Comparison of ENCODE assay signal across 20 cellular contexts in the genomic region with DNA sequence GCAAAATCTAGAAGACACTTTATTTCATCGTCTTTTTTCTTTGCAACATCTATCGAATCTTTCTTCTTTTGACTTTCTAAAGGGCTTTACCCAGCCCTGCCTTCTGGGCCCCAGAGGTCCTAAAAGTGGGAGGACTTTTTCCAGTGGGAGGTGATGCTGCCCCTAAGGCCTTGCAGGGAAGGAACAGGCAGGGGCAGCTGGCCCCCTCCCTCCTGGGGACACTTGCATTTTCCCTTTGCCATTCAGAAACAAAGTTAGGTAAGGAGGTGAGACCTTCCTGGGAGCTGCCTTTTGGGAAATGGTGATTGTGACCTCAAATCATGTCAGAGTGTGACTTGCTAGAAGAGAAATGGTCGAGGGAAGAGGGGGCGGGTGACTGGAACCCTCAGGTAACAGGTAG.
DNase-seq lines count a peak whose midpoint lies in the region; ATAC-seq, FAIRE-seq and TF ChIP-seq lines count a peak whose summit lies in the region.
"Had no signal": no experiment of that assay in that cellular context is flagged by ENCODE, and none has a peak within 500 bp of the region (broad histone marks: within the 10 kb centered on the region; RNA-seq: fewer than 3 reads in every experiment).

No MANE protein-coding gene starts in this region.

- H3K36me3 ChIP-seq in ACC112 (ENCODE audit: insufficient read depth, low read length), result no peaks in the 10 kb centered on the region
- no peaks in the 10 kb centered on the region for H3K36me3 ChIP-seq in adrenal gland (replicated peaks in 1 of 2)
- no peaks in the 10 kb centered on the region for H3K36me3 ChIP-seq in hepatocyte (replicated peaks; ENCODE audit: insufficient read depth, low read depth)
- no peaks in the 10 kb centered on the region for H3K36me3 ChIP-seq in small intestine (ENCODE audit: control insufficient read depth in 2 of 2, insufficient read depth in 2 of 2, low read length in 2 of 2)
- H3K36me3 ChIP-seq: MG63, pancreas had no signal

- 81 to 85% (median 81%) methylated on average over 4 of the region's 4 CpGs for whole genome bisulfite sequencing in adrenal gland, 4 donors
- WGBS in hepatocyte (ENCODE audit: low lambda C conversion rate, missing lambda C conversion rate), result 86% methylated on average over 4 of the region's 4 CpGs
- WGBS in small intestine, 3 donors, result 70 to 82% (median 81%) methylated on average over 4 of the region's 4 CpGs

- H2AFZ ChIP-seq in ACC112 (ENCODE audit: low read length, unreplicated experiment) (peak overlapping the region; percentile 34), hepatocyte (no peak overlapping the region)

- no peak for TF ChIP-seq POLR2A in adrenal gland (IDR thresholded peaks at IDR 0.05)

- H3K4me3 ChIP-seq in ACC112 (ENCODE audit: low read depth, low read length), result peak overlapping the region; percentile 68
- H3K4me3 ChIP-seq in adrenal gland, result no peak overlapping the region
- H3K4me3 ChIP-seq in hepatocyte, result no peak overlapping the region
- peak overlapping the region; percentile 41 for H3K4me3 ChIP-seq in skeletal muscle cell (ENCODE audit: low read depth, low read length)
- no peak overlapping the region for H3K4me3 ChIP-seq in small intestine (ENCODE audit: low read depth in 1 of 2, low read length in 2 of 2)
- H3K4me3 ChIP-seq: pancreas had no signal

- no peaks in the 10 kb centered on the region for H3K9me3 ChIP-seq in adrenal gland (replicated peaks in 1 of 3)
- no peaks in the 10 kb centered on the region for H3K9me3 ChIP-seq in hepatocyte (ENCODE audit: low read depth)
- H3K9me3 ChIP-seq in small intestine (ENCODE audit: control insufficient read depth, low read depth), result no peaks in the 10 kb centered on the region
- H3K9me3 ChIP-seq: Caco-2, MG63, pancreas had no signal

- DNase-seq in adrenal gland, result no peak
- no peak for DNase-seq in hepatocyte (ENCODE audit: low spot score)
- no peak for DNase-seq in skeletal muscle cell (ENCODE audit: low read depth)
- no peak for DNase-seq in NCI-H1092 treated with DMSO at 0.1 percent for 48 hours (lab: John Stamatoyannopoulos, UW)
- no peak for DNase-seq in stimulated activated CD4-positive, alpha-beta T cell treated with anti-CD3 and anti-CD28 coated beads, Interleukin-15, amount 100 ng/mL, for 24 hours
- DNase-seq in small intestine, result no peak
- DNase-seq: ACHN; activated CD4-positive, alpha-beta T cell treated with anti-CD3 and anti-CD28 coated beads, Interleukin-2, amount 10 ng/mL, durations not matched to agents 24 days and 14 days; activated T-cell treated with anti-CD3 and anti-CD28 coated beads, Interleukin-2, amount 50 U/mL, for 1 hour; Caco-2; GF-D8; MG63; NCI-H2081 treated with DMSO at 0.1 percent for 48 hours; RPMI8226; stimulated activated CD8-positive, alpha-beta memory T cell treated with anti-CD3 and anti-CD28 coated beads, Interleukin-4, amount 100 ng/mL, for 48 hours; T-helper 9 cell had no signal

- peaks cover 38% of the 10 kb centered on the region for H3K4me1 ChIP-seq in ACC112 (ENCODE audit: control insufficient read depth, insufficient read depth, low read length, unreplicated experiment)
- peaks cover 5 to 17% of the 10 kb centered on the region in 2 donors for H3K4me1 ChIP-seq in adrenal gland (replicated peaks in 1 of 2)
- peaks cover 26% of the 10 kb centered on the region for H3K4me1 ChIP-seq in hepatocyte (ENCODE audit: insufficient read depth)
- no peaks in the 10 kb centered on the region for H3K4me1 ChIP-seq in small intestine (ENCODE audit: control insufficient read depth in 2 of 2, insufficient read depth in 1 of 2, low read depth in 1 of 2, low read length in 1 of 2)
- H3K4me1 ChIP-seq: pancreas had no signal

- ATAC-seq in HG02938 (IDR thresholded peaks at IDR 0.05; ENCODE audit: unreplicated experiment), result no peak

- no peaks in the 10 kb centered on the region for H4K20me1 ChIP-seq in hepatocyte (ENCODE audit: insufficient read depth, poor library complexity, severe bottlenecking)

- intact Hi-C loops in adrenal gland (cut with DNase I), result no loop called here

- H3K27ac ChIP-seq in ACC112 (ENCODE audit: low read depth, low read length), result peak overlapping the region; percentile 59
- H3K27ac ChIP-seq in adrenal gland, result peak overlapping the region in 3 of 5 donors; percentile 38 to 92 (median 75)
- peak overlapping the region; percentile 93 for H3K27ac ChIP-seq in hepatocyte
- no peak overlapping the region for H3K27ac ChIP-seq in small intestine (ENCODE audit: low read depth in 1 of 2, low read length in 1 of 2)
- H3K27ac ChIP-seq: epithelial cell of prostate, pancreas had no signal

- no peak for FAIRE-seq in small intestine (lab: Jason Lieb, UNC)
- FAIRE-seq: pancreas had no signal

- TF ChIP-seq CTCF in adrenal gland (IDR thresholded peaks at IDR 0.05) (no peak), hepatocyte (IDR thresholded peaks at IDR 0.05; ENCODE audit: poor library complexity) (no peak)

- H3K79me2 ChIP-seq in ACC112 (ENCODE audit: control insufficient read depth, insufficient read depth, low read length, unreplicated experiment), result peaks cover 44% of the 10 kb centered on the region
- peaks cover 7% of the 10 kb centered on the region for H3K79me2 ChIP-seq in hepatocyte

- peak overlapping the region; percentile 87 for H3K4me2 ChIP-seq in hepatocyte

- H3K27me3 ChIP-seq in ACC112 (ENCODE audit: insufficient read depth, low read length) (no peaks in the 10 kb centered on the region), adrenal gland (no peaks in the 10 kb centered on the region), hepatocyte (no peaks in the 10 kb centered on the region), small intestine (ENCODE audit: control insufficient read depth in 2 of 2, insufficient read depth in 2 of 2, low read length in 2 of 2) (peaks cover 0 to 11% of the 10 kb centered on the region in 2 donors)
- H3K27me3 ChIP-seq: MG63, pancreas had no signal

- no peaks in the 10 kb centered on the region for H3K9me2 ChIP-seq in hepatocyte (replicated peaks; ENCODE audit: insufficient read depth)

Comparison
In these comparisons a context has a peak if more than half of its experiments do, and no peak if none do; other contexts are left out.
1. H3K27ac ChIP-seq: peak in ACC112 (single experiment), adrenal gland (3 of 5) and hepatocyte (single experiment); none in small intestine (0 of 2).
2. H3K4me3 ChIP-seq: peak in ACC112 (single experiment) and skeletal muscle cell (single experiment); none in adrenal gland (0 of 4), hepatocyte (single experiment) and small intestine (0 of 2).